Comparison of ENCODE assay signal across 18 cellular contexts in the genomic region with DNA sequence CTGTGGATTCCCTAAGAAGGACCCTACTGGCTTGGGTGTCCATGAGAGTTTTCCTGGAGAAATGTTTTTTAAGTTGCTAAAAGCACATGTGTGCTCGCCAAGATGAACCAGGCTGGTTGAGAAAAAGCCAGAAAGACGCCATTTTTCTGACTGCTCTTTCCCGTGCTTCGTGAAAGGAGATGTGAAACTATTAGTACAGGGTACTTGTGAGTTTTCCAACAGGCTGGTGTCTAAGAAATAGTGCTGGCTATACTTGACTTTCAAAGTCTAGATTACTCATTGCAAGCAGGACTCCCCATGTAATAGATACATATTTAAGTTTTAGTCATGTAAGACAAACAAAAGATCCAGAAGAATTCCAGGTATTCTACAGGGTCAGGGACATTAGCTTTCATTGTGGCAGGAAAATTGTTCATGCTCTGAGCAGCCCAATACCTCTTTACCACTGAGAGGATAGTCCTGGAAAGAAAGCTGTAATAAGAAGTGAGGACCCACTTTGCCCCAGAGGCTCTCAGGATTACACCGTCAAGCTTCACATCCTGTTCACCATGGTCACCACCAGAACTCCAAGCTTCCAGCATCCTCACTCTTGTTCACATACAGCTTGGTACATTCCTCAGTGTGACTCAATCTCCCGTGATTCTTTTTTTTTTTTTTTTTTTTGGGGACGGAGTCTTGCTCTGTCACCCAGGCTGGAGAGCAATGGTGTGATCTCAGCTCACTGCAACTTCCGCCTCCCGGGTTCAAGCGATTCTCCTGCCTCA. TPM values are rescaled to one million over a fixed set of nuclear protein-coding genes. Genes with fewer than 3 reads are reported as not detected.
A peak's percentile ranks its signal among the peaks of the same experiment; 100 is the strongest.
DNase-seq lines count a peak whose midpoint lies in the region; ATAC-seq, FAIRE-seq and TF ChIP-seq lines count a peak whose summit lies in the region.
"Had no signal": no experiment of that assay in that cellular context is flagged by ENCODE, and none has a peak within 500 bp of the region (broad histone marks: within the 10 kb centered on the region; RNA-seq: fewer than 3 reads in every experiment).

No MANE protein-coding gene starts in this region.

- H4K20me1 ChIP-seq in K562 (replicated peaks; ENCODE audit: control insufficient read depth, insufficient read depth, low read length) (no peaks in the 10 kb centered on the region), hepatocyte (ENCODE audit: insufficient read depth, poor library complexity, severe bottlenecking) (no peaks in the 10 kb centered on the region)

- POLR2A ChIA-PET in A549 (lab: Yijun Ruan, JAX), result interaction anchor here (0.6 kb wide), 1 partner anchor 53 kb away, joined by 3 read pairs; no protein-coding TSS in a partner anchor
- POLR2A ChIA-PET in K562 (lab: Yijun Ruan, JAX), result interaction anchor here (1.5 kb wide), 1 partner anchor 10 kb away, joined by 5 read pairs; no protein-coding TSS in a partner anchor

- H3K9me3 ChIP-seq in A549, result peaks cover 3% of the 10 kb centered on the region; the same call in 1 of the 3 replicates
- H3K9me3 ChIP-seq in K562 (replicated peaks; ENCODE audit: control insufficient read depth, insufficient read depth, low read depth, low read length), result no peaks in the 10 kb centered on the region
- H3K9me3 ChIP-seq in esophagus squamous epithelium, result no peaks in the 10 kb centered on the region
- no peaks in the 10 kb centered on the region for H3K9me3 ChIP-seq in hepatocyte (ENCODE audit: low read depth)
- H3K9me3 ChIP-seq: SK-N-SH had no signal

- no peaks in the 10 kb centered on the region for H3K9me2 ChIP-seq in hepatocyte (replicated peaks; ENCODE audit: insufficient read depth)
- H3K9me2 ChIP-seq: SK-N-SH had no signal

- H3K4me1 ChIP-seq in A549 (peaks cover 17% of the 10 kb centered on the region; the same call in 2 of the 3 replicates), K562 (replicated peaks in 1 of 2; ENCODE audit: control insufficient read depth in 2 of 2, insufficient read depth in 2 of 2, low read length in 2 of 2) (peaks cover 4 to 17% of the 10 kb centered on the region in 2 experiments; a peak in 4 of 5 replicates), esophagus squamous epithelium (no peaks in the 10 kb centered on the region), hepatocyte (ENCODE audit: insufficient read depth) (no peaks in the 10 kb centered on the region)

- TF ChIP-seq POLR2A in A549 (IDR thresholded peaks at IDR 0.05; ENCODE audit: low read length), result no peak
- no peak for TF ChIP-seq POLR2A in K562 (conservative IDR thresholded peaks at IDR 0.05)
- TF ChIP-seq POLR2A in esophagus squamous epithelium (IDR thresholded peaks at IDR 0.05), result no peak

- no peak for TF ChIP-seq RAD21 in A549 (conservative IDR thresholded peaks at IDR 0.05 in 1 of 2, IDR thresholded peaks at IDR 0.05 in 1 of 2)
- no peak for TF ChIP-seq RAD21 in K562 (CRISPR knock-in tag; conservative IDR thresholded peaks at IDR 0.05 in 1 of 2, IDR thresholded peaks at IDR 0.05 in 1 of 2)

- CTCF ChIA-PET in A549 (lab: Yijun Ruan, JAX) (interaction anchor here (0.6 to 2.1 kb wide), 3 partner anchors 10 to 997 kb away, joined by 3 to 5 read pairs (median 3); no protein-coding TSS in a partner anchor), K562 (lab: Yijun Ruan, JAX; ENCODE audit: low intra/inter-chr PET ratio) (no interaction called here)

- TF ChIP-seq CTCF in A549 (IDR thresholded peaks at IDR 0.05), result no peak
- no peak for TF ChIP-seq CTCF in GM12865 (IDR thresholded peaks at IDR 0.05; ENCODE audit: insufficient read depth, low read depth, low read length, missing control alignments)
- no peak for TF ChIP-seq CTCF in K562 (IDR thresholded peaks at IDR 0.05 in 2 of 3, conservative IDR thresholded peaks at IDR 0.05 in 1 of 3; ENCODE audit: insufficient read depth in 2 of 3, low read depth in 1 of 3, low read length in 3 of 3)
- no peak for TF ChIP-seq CTCF in esophagus squamous epithelium (IDR thresholded peaks at IDR 0.05)
- TF ChIP-seq CTCF in hepatocyte (IDR thresholded peaks at IDR 0.05; ENCODE audit: poor library complexity), result no peak

- BruUV-seq in K562 (replicated peaks; lab: Mats Ljungman, UMichigan), result no TSS peak

- no peaks in the 10 kb centered on the region for H3K9me1 ChIP-seq in K562 (ENCODE audit: control insufficient read depth, insufficient read depth, low read length)

- TF ChIP-seq EP300 in A549 (IDR thresholded peaks at IDR 0.05), result no peak
- no peak for TF ChIP-seq EP300 in K562 (IDR thresholded peaks at IDR 0.05; ENCODE audit: low read length)

- ATAC-seq in A549 (peak; percentile 52 to 62; a peak in 5 of 6 replicates), K562 (no peak; the same call in 2 of the 3 replicates)
- ATAC-seq: Panc1 had no signal

- no peaks in the 10 kb centered on the region for H3K27me3 ChIP-seq in K562 (ENCODE audit: control insufficient read depth in 2 of 2, insufficient read depth in 2 of 2, low read length in 2 of 2)
- H3K27me3 ChIP-seq in esophagus squamous epithelium, result no peaks in the 10 kb centered on the region
- H3K27me3 ChIP-seq in hepatocyte, result no peaks in the 10 kb centered on the region

- peak overlapping the region; percentile 28 for H3K4me2 ChIP-seq in A549
- peak overlapping the region; percentile 93 for H3K4me2 ChIP-seq in K562 (ENCODE audit: insufficient read depth, low read length)
- no peak overlapping the region for H3K4me2 ChIP-seq in hepatocyte
- H3K4me2 ChIP-seq: SK-N-SH had no signal

- H3K36me3 ChIP-seq in K562 (ENCODE audit: control insufficient read depth, insufficient read depth, low read length), result no peaks in the 10 kb centered on the region; the same call in 2 of the 3 replicates
- H3K36me3 ChIP-seq in esophagus squamous epithelium, result no peaks in the 10 kb centered on the region
- no peaks in the 10 kb centered on the region for H3K36me3 ChIP-seq in hepatocyte (replicated peaks; ENCODE audit: insufficient read depth, low read depth)

- DNase-seq in A549 (ENCODE audit: low read depth in 1 of 2, low spot score in 1 of 2) (peak in 1 of 2 experiments; percentile 9), GM12865 (ENCODE audit: low read depth) (peak; percentile 11), LHCN-M2 (ENCODE audit: low read depth) (peak; percentile 5), K562 (ENCODE audit: extremely low read depth in 1 of 4, low spot score in 3 of 4) (no peak), esophagus squamous epithelium (lab: John Stamatoyannopoulos, UW) (no peak), NCI-H446 treated with DMSO at 0.1 percent for 48 hours (lab: John Stamatoyannopoulos, UW) (no peak), hepatocyte (ENCODE audit: low spot score) (no peak)
- DNase-seq: C1 segment of cervical spinal cord, IMR-90, NCI-H1436, NCI-H2029, NCI-H510A, NCI-H774, SHP77, SK-N-SH, T-helper 1 cell had no signal

- in situ Hi-C loops in K562 (cut with MboI), result no loop called here

- 72% methylated on average over 10 of the region's 10 CpGs for WGBS in A549 (ENCODE audit: missing lambda C conversion rate)
- 71% methylated on average over 5 of the region's 10 CpGs for WGBS in K562 (ENCODE audit: insufficient coverage, low coverage, missing lambda C conversion rate)
- 72 to 85% methylated on average over 6 to 10 of the region's 10 CpGs for WGBS in esophagus squamous epithelium, 2 donors
- WGBS in hepatocyte (ENCODE audit: low lambda C conversion rate, missing lambda C conversion rate), result 93% methylated on average over 10 of the region's 10 CpGs

- H3K9ac ChIP-seq in K562 (ENCODE audit: insufficient read depth in 1 of 2, low read depth in 2 of 2, low read length in 2 of 2), result peak overlapping the region in 1 of 2 experiments; percentile 73; a peak in 3 of 4 replicates
- H3K9ac ChIP-seq: SK-N-SH had no signal

- FAIRE-seq in A549 (lab: Jason Lieb, UNC) (no peak), K562 (lab: Jason Lieb, UNC) (no peak)

- intact Hi-C loops in K562 (cut with micrococcal nuclease), result no loop called here
- intact Hi-C loops in esophagus squamous epithelium (cut with DNase I), result no loop called here

- H3K4me3 ChIP-seq in A549, result no peak overlapping the region
- H3K4me3 ChIP-seq in GM12865 (ENCODE audit: low read depth, low read length), result no peak overlapping the region
- H3K4me3 ChIP-seq in K562, result peak overlapping the region; percentile 44; the same call in 1 of the 2 replicates
- no peak overlapping the region for H3K4me3 ChIP-seq in esophagus squamous epithelium
- H3K4me3 ChIP-seq in hepatocyte, result no peak overlapping the region

- H3K79me2 ChIP-seq in K562 (ENCODE audit: control insufficient read depth, insufficient read depth, low read length) (peaks cover 25% of the 10 kb centered on the region), hepatocyte (no peaks in the 10 kb centered on the region)

- H2AFZ ChIP-seq in K562 (ENCODE audit: low read depth, low read length) (peak overlapping the region; percentile 100), hepatocyte (no peak overlapping the region)

- H3K27ac ChIP-seq in A549 (no peak overlapping the region), K562 (ENCODE audit: extremely low read depth, low read depth, low read length) (peak overlapping the region; percentile 90; the same call in 2 of the 3 replicates), esophagus squamous epithelium (no peak overlapping the region), hepatocyte (no peak overlapping the region)

RNA-seq across cellular contexts. Expression of a gene that starts 43.8 kb away (rescaled TPM):
- polyA plus RNA-seq in A549 (2011; rRNA removed) (1.6 and 2.0 TPM in 2 replicates), A549 (2017; fragmentation: RNase III; extraction: RNeasy Plus Mini Kit Qiagen cat#74134 plus additional on column Dnase treatment) (0.66 to 0.84 TPM (median 0.72 TPM) in 3 replicates), K562 (2011; rRNA removed) (19.8 and 26.0 TPM in 2 replicates), K562 (2014; fragmentation: Illumina TruSeq; extraction: Trizol) (17.2 and 22.3 TPM in 2 replicates), K562 (2014; fragmentation: Nextera tagmentation; extraction: Ambion mirVana) (10 to 100 TPM in 1 of 2 experiments, 1 to 10 TPM in 1; 7.1 to 10.7 TPM), K562 (2014; rRNA removed) (14.2 and 17.8 TPM in 2 replicates), hepatocyte (40.1 TPM in 2 replicates)
- 0.15 and 0.18 TPM in 2 replicates for polyA plus RNA-seq in A549 (2012; cell fraction: cytosol; rRNA removed)
- 0.12 TPM in 2 replicates for polyA plus RNA-seq in A549 (2012; cell fraction: nucleus; rRNA removed)
- 0.95 and 1.1 TPM in 2 replicates for polyA minus RNA-seq in A549 (2011; rRNA and poly(A)+ RNA removed)
- total RNA-seq in LHCN-M2 (2014; rRNA removed) (0.13 TPM in 1 of 2 replicates, not detected in the other), K562 (2014; rRNA removed) (12.7 and 16.4 TPM in 2 replicates), K562 (2014; rRNA removed; fragmentation: Illumina TruSeq; extraction: Trizol) (18.5 and 23.0 TPM in 2 replicates), K562 (2015; rRNA removed; fragmentation: Illumina TruSeq; extraction: Trizol) (16.1 and 16.4 TPM in 2 replicates), K562 (2021) (17.8 and 18.5 TPM in 2 replicates), esophagus squamous epithelium (10 to 100 TPM in 1 of 4 donors, 1 to 10 TPM in 3; 5.6 to 12.6 (median 9.6) TPM), hepatocyte (32.9 and 36.7 TPM in 2 replicates)
- polyA plus RNA-seq in LHCN-M2 (2012), result 0.04 TPM
- total RNA-seq in K562 (2011; cell fraction: chromatin; rRNA removed; ENCODE audit: low replicate concordance), result 20.3 and 57.6 TPM in 2 replicates
- total RNA-seq in K562 (2011; cell fraction: nucleolus; rRNA removed), result 10.7 and 12.4 TPM in 2 replicates
- total RNA-seq in K562 (2011; cell fraction: nucleoplasm; rRNA removed), result 18.8 and 19.2 TPM in 2 replicates
- polyA plus RNA-seq in K562 (2011; cell fraction: cytosol; rRNA removed), result 4.8 and 11.7 TPM in 2 replicates
- 11.4 and 24.9 TPM in 2 replicates for polyA plus RNA-seq in K562 (2011; cell fraction: nucleus; rRNA removed)
- polyA plus RNA-seq in K562 (2012), result 13.9 and 35.9 TPM in 2 replicates
- 23.8 and 38.1 TPM in 2 replicates for polyA minus RNA-seq in K562 (2011; rRNA and poly(A)+ RNA removed)
- polyA minus RNA-seq in K562 (2011; cell fraction: cytosol; rRNA and poly(A)+ RNA removed), result 6.6 and 7.9 TPM in 2 replicates
- 10.2 and 35.3 TPM in 2 replicates for polyA minus RNA-seq in K562 (2011; cell fraction: nucleus; rRNA and poly(A)+ RNA removed)
- total RNA-seq: A673, IMR-90 had no signal
- polyA plus RNA-seq: IMR-90 had no signal

Comparison
In these comparisons a context has a peak if more than half of its experiments do, and no peak if none do; other contexts are left out.
1. DNase-seq: peak in GM12865 (single experiment) and LHCN-M2 (single experiment); none in K562 (0 of 4), esophagus squamous epithelium (single experiment), NCI-H446 treated with DMSO at 0.1 percent for 48 hours (single experiment) and hepatocyte (single experiment).